Comparison of ENCODE assay signal across 31 cellular contexts in genomic region chr16:2783581-2784375, GRCh38. TPM values are rescaled to one million over a fixed set of nuclear protein-coding genes. Genes with fewer than 3 reads are reported as not detected.
DNase-seq lines count a peak whose midpoint lies in the region; ATAC-seq and TF ChIP-seq lines count a peak whose summit lies in the region.
"Had no signal": no experiment of that assay in that cellular context is flagged by ENCODE, and none has a peak within 500 bp of the region (broad histone marks: within the 10 kb centered on the region; RNA-seq: fewer than 3 reads in every experiment).

No MANE protein-coding gene starts in this region.

- no peaks in the 10 kb centered on the region for H3K27me3 ChIP-seq in Caco-2 (replicated peaks; ENCODE audit: control insufficient read depth, insufficient read depth, low read length)
- H3K27me3 ChIP-seq in neuronal stem cell (ENCODE audit: control insufficient read depth in 3 of 3, insufficient read depth in 3 of 3, low read depth in 1 of 3, low read length in 3 of 3): peaks cover 0 to 8% (median 0%) of the 10 kb centered on the region in 3 experiments

- no peaks in the 10 kb centered on the region for H3K79me1 ChIP-seq in neuronal stem cell (ENCODE audit: low read depth, low read length)

- H3K9ac ChIP-seq in neuronal stem cell (ENCODE audit: low read depth, low read length, poor library complexity): no peak overlapping the region

- H3K18ac ChIP-seq in neuronal stem cell (ENCODE audit: low read length): no peak overlapping the region

- H3K4ac ChIP-seq in neuronal stem cell (ENCODE audit: low read length): no peak overlapping the region

- H2AFZ ChIP-seq in neuronal stem cell (ENCODE audit: low read length): no peak overlapping the region

- no peak overlapping the region for H4K8ac ChIP-seq in neuronal stem cell (ENCODE audit: low read depth, low read length)

- H3K27ac ChIP-seq in neuronal stem cell (replicated peaks; ENCODE audit: low read length): no peak overlapping the region
- H3K27ac ChIP-seq: 22Rv1, body of pancreas, gastroesophageal sphincter, left lung, prostate gland, tibial artery, WERI-Rb-1 had no signal

- intact Hi-C loops in activated CD8-positive, alpha-beta T cell treated with anti-CD3 and anti-CD28 coated beads for 36 hours (cut with micrococcal nuclease): no loop called here
- intact Hi-C loops in Caco-2 (cut with micrococcal nuclease; ENCODE audit: unreplicated experiment): loop anchor here (1.0 to 2.0 kb wide), 2 partner anchors 39 to 85 kb away; no protein-coding TSS in a partner anchor

- H3K36me3 Mint-ChIP-seq in activated CD8-positive, alpha-beta T cell treated with anti-CD3 and anti-CD28 coated beads for 36 hours (ENCODE audit: low read depth): peaks cover under 1% of the 10 kb centered on the region
- H3K36me3 Mint-ChIP-seq in activated CD8-positive, alpha-beta T cell treated with anti-CD3 and anti-CD28 coated beads, Interleukin-2, amount 10 ng/mL, durations not matched to agents 7 days and 5 days (ENCODE audit: low read depth): no peaks in the 10 kb centered on the region
- no peaks in the 10 kb centered on the region for H3K36me3 Mint-ChIP-seq in Caco-2 (ENCODE audit: insufficient read depth, unreplicated experiment)
- no peaks in the 10 kb centered on the region for H3K36me3 Mint-ChIP-seq in activated naive CD8-positive, alpha-beta T cell treated with anti-CD3 and anti-CD28 coated beads, Interleukin-2, amount 50 U/mL, for 24 hours (ENCODE audit: low read depth)

- no peak overlapping the region for H3K4me3 ChIP-seq in Caco-2 (ENCODE audit: low read depth, low read length)
- no peak overlapping the region for H3K4me3 ChIP-seq in neuronal stem cell (ENCODE audit: low read length in 2 of 2)
- H3K4me3 ChIP-seq: body of pancreas, gastroesophageal sphincter, left lung, prostate gland, smooth muscle cell, tibial artery had no signal

- H3K4me2 ChIP-seq in neuronal stem cell (ENCODE audit: insufficient read depth, low read length, poor library complexity, severe bottlenecking): no peak overlapping the region
- H3K4me2 ChIP-seq: smooth muscle cell had no signal

- H2BK12ac ChIP-seq in neuronal stem cell (ENCODE audit: low read length): no peak overlapping the region

- no peak for TF ChIP-seq CTCF in activated CD8-positive, alpha-beta T cell treated with anti-CD3 and anti-CD28 coated beads for 36 hours (IDR thresholded peaks at IDR 0.05)
- no peak for TF ChIP-seq CTCF in Caco-2 (IDR thresholded peaks at IDR 0.05; ENCODE audit: insufficient read depth in 1 of 2, low read depth in 1 of 2, low read length in 1 of 2, severe bottlenecking in 1 of 2, unreplicated experiment in 1 of 2)

- H3K27ac Mint-ChIP-seq in activated CD8-positive, alpha-beta T cell treated with anti-CD3 and anti-CD28 coated beads for 36 hours: no peak overlapping the region
- H3K27ac Mint-ChIP-seq in activated CD8-positive, alpha-beta T cell treated with anti-CD3 and anti-CD28 coated beads, Interleukin-2, amount 10 ng/mL, durations not matched to agents 7 days and 5 days: no peak overlapping the region
- H3K27ac Mint-ChIP-seq in Caco-2 (ENCODE audit: unreplicated experiment): peak overlapping the region; percentile 59
- H3K27ac Mint-ChIP-seq in activated naive CD8-positive, alpha-beta T cell treated with anti-CD3 and anti-CD28 coated beads, Interleukin-2, amount 50 U/mL, for 24 hours: no peak overlapping the region
- H3K27ac Mint-ChIP-seq: activated CD4-positive, alpha-beta memory T cell treated with anti-CD3 and anti-CD28 coated beads, Interleukin-2, amount 10 ng/mL, durations not matched to agents 7 days and 5 days had no signal

- no CpG with 5 or more reads among the region's 15 CpGs for WGBS in neuronal stem cell (ENCODE audit: extremely low coverage in 2 of 2, insufficient read length in 2 of 2, insufficient replicate concordance in 1 of 2), 2 donors

- POLR2A ChIA-PET in activated CD8-positive, alpha-beta T cell treated with anti-CD3 and anti-CD28 coated beads for 36 hours (lab: Charles Lee): interaction anchor here (0.9 to 3.2 kb wide), 6 partner anchors 10 to 122 kb away, joined by 3 to 20 read pairs (median 5); no protein-coding TSS in a partner anchor
- POLR2A ChIA-PET in activated CD8-positive, alpha-beta T cell treated with anti-CD3 and anti-CD28 coated beads, Interleukin-2, amount 10 ng/mL, durations not matched to agents 7 days and 5 days (lab: Charles Lee): interaction anchor here (0.9 to 1.0 kb wide), 2 partner anchors 31 to 84 kb away, joined by 4 to 5 read pairs; no protein-coding TSS in a partner anchor
- POLR2A ChIA-PET in Caco-2 (lab: Charles Lee): no interaction called here

- peak overlapping the region; percentile 10 for H2BK5ac ChIP-seq in neuronal stem cell (ENCODE audit: low read length)

- H3K23ac ChIP-seq in neuronal stem cell (ENCODE audit: low read depth, low read length, poor library complexity): no peak overlapping the region

- H3K27me3 Mint-ChIP-seq in activated CD8-positive, alpha-beta T cell treated with anti-CD3 and anti-CD28 coated beads for 36 hours: peaks cover 2% of the 10 kb centered on the region
- H3K27me3 Mint-ChIP-seq in activated CD8-positive, alpha-beta T cell treated with anti-CD3 and anti-CD28 coated beads, Interleukin-2, amount 10 ng/mL, durations not matched to agents 7 days and 5 days (ENCODE audit: low read depth): peaks cover 6% of the 10 kb centered on the region
- H3K27me3 Mint-ChIP-seq in Caco-2 (ENCODE audit: insufficient read depth, unreplicated experiment): no peaks in the 10 kb centered on the region
- H3K27me3 Mint-ChIP-seq in activated naive CD8-positive, alpha-beta T cell treated with anti-CD3 and anti-CD28 coated beads, Interleukin-2, amount 50 U/mL, for 24 hours: peaks cover 9% of the 10 kb centered on the region

- H3K9me3 Mint-ChIP-seq in activated CD8-positive, alpha-beta T cell treated with anti-CD3 and anti-CD28 coated beads for 36 hours: no peaks in the 10 kb centered on the region
- H3K9me3 Mint-ChIP-seq in activated CD8-positive, alpha-beta T cell treated with anti-CD3 and anti-CD28 coated beads, Interleukin-2, amount 10 ng/mL, durations not matched to agents 7 days and 5 days (ENCODE audit: insufficient read depth): no peaks in the 10 kb centered on the region
- H3K9me3 Mint-ChIP-seq in Caco-2 (ENCODE audit: unreplicated experiment): no peaks in the 10 kb centered on the region
- H3K9me3 Mint-ChIP-seq in activated naive CD8-positive, alpha-beta T cell treated with anti-CD3 and anti-CD28 coated beads, Interleukin-2, amount 50 U/mL, for 24 hours: no peaks in the 10 kb centered on the region
- H3K9me3 Mint-ChIP-seq: activated CD4-positive, alpha-beta memory T cell treated with anti-CD3 and anti-CD28 coated beads, Interleukin-2, amount 10 ng/mL, durations not matched to agents 7 days and 5 days had no signal

- no peak overlapping the region for H2BK120ac ChIP-seq in neuronal stem cell (ENCODE audit: low read depth, low read length)

- no TSS peak for BruUV-seq in Caco-2 (replicated peaks; lab: Mats Ljungman, UMichigan)

- H3K4me1 Mint-ChIP-seq in activated CD8-positive, alpha-beta T cell treated with anti-CD3 and anti-CD28 coated beads for 36 hours (ENCODE audit: low read depth): peaks cover 14% of the 10 kb centered on the region
- H3K4me1 Mint-ChIP-seq in activated CD8-positive, alpha-beta T cell treated with anti-CD3 and anti-CD28 coated beads, Interleukin-2, amount 10 ng/mL, durations not matched to agents 7 days and 5 days (ENCODE audit: low read depth): peaks cover 26% of the 10 kb centered on the region
- peaks cover 6% of the 10 kb centered on the region for H3K4me1 Mint-ChIP-seq in Caco-2 (ENCODE audit: low read depth, unreplicated experiment)
- peaks cover 10% of the 10 kb centered on the region for H3K4me1 Mint-ChIP-seq in activated naive CD8-positive, alpha-beta T cell treated with anti-CD3 and anti-CD28 coated beads, Interleukin-2, amount 50 U/mL, for 24 hours

- H4K91ac ChIP-seq in neuronal stem cell (ENCODE audit: low read depth, low read length, poor library complexity): no peak overlapping the region

- H3K36me3 ChIP-seq in Caco-2 (ENCODE audit: control insufficient read depth, insufficient read depth, low read length) (no peaks in the 10 kb centered on the region), neuronal stem cell (replicated peaks in 1 of 2; ENCODE audit: control insufficient read depth in 2 of 2, insufficient read depth in 2 of 2, low read length in 2 of 2) (peaks cover 0 to 3% of the 10 kb centered on the region in 2 donors)
- H3K36me3 ChIP-seq: gastroesophageal sphincter, left lung, prostate gland, tibial artery, WERI-Rb-1 had no signal

- H3K9me3 ChIP-seq in Caco-2 (no peaks in the 10 kb centered on the region), neuronal stem cell (replicated peaks in 1 of 2; ENCODE audit: control insufficient read depth in 2 of 2, insufficient read depth in 1 of 2, low read depth in 1 of 2, low read length in 2 of 2) (no peaks in the 10 kb centered on the region)
- H3K9me3 ChIP-seq: body of pancreas, gastroesophageal sphincter, left lung, prostate gland, tibial artery had no signal

- H3K14ac ChIP-seq in neuronal stem cell (ENCODE audit: low read length): no peak overlapping the region

- CTCF ChIA-PET in activated CD8-positive, alpha-beta T cell treated with anti-CD3 and anti-CD28 coated beads for 36 hours (lab: Charles Lee): interaction anchor here (0.8 to 3.0 kb wide), 9 partner anchors 8 to 136 kb away, joined by 3 to 14 read pairs (median 4); no protein-coding TSS in a partner anchor
- CTCF ChIA-PET in activated CD8-positive, alpha-beta T cell treated with anti-CD3 and anti-CD28 coated beads, Interleukin-2, amount 10 ng/mL, durations not matched to agents 7 days and 5 days (lab: Charles Lee): interaction anchor here (1.3 kb wide), 2 partner anchors 17 to 143 kb away, joined by 3 to 4 read pairs; no protein-coding TSS in a partner anchor
- CTCF ChIA-PET in Caco-2 (lab: Charles Lee): interaction anchor here (0.6 to 1.0 kb wide), 2 partner anchors 38 to 46 kb away, joined by 3 to 4 read pairs; partner anchors contain the start of gene ZG16B

- peak overlapping the region; percentile 90 for H2AK5ac ChIP-seq in neuronal stem cell (ENCODE audit: low read depth, low read length)

- peak overlapping the region; percentile 89 for H2BK15ac ChIP-seq in neuronal stem cell (ENCODE audit: low read length)

- H3K4me1 ChIP-seq in Caco-2: peaks cover 3% of the 10 kb centered on the region
- H3K4me1 ChIP-seq in neuronal stem cell (ENCODE audit: control insufficient read depth in 2 of 2, insufficient read depth in 1 of 2, low read depth in 1 of 2, low read length in 2 of 2): peaks cover 4 to 8% of the 10 kb centered on the region in 2 donors
- H3K4me1 ChIP-seq: prostate gland had no signal

- ATAC-seq in activated CD8-positive, alpha-beta T cell treated with anti-CD3 and anti-CD28 coated beads for 36 hours: no peak
- no peak for ATAC-seq in activated CD8-positive, alpha-beta T cell treated with anti-CD3 and anti-CD28 coated beads, Interleukin-2, amount 10 ng/mL, durations not matched to agents 7 days and 5 days
- ATAC-seq in activated naive CD8-positive, alpha-beta T cell treated with anti-CD3 and anti-CD28 coated beads, Interleukin-2, amount 50 U/mL, for 24 hours: no peak
- no peak for ATAC-seq in GM21825 (IDR thresholded peaks at IDR 0.05; ENCODE audit: unreplicated experiment)
- no peak for ATAC-seq in HG03521 (IDR thresholded peaks at IDR 0.05; ENCODE audit: unreplicated experiment)
- ATAC-seq: body of pancreas, gastroesophageal sphincter had no signal

- DNase-seq in activated CD8-positive, alpha-beta T cell treated with anti-CD3 and anti-CD28 coated beads for 36 hours: no peak
- DNase-seq in activated CD8-positive, alpha-beta T cell treated with anti-CD3 and anti-CD28 coated beads, Interleukin-2, amount 10 ng/mL, durations not matched to agents 7 days and 5 days: no peak
- DNase-seq in Caco-2 (no peak), neuronal stem cell (ENCODE audit: low spot score) (no peak)
- DNase-seq in activated naive CD8-positive, alpha-beta T cell treated with anti-CD3 and anti-CD28 coated beads, Interleukin-2, amount 50 U/mL, for 24 hours: no peak
- DNase-seq in activated CD4-positive, alpha-beta T cell treated with anti-CD3 and anti-CD28 coated beads for 48 hours: no peak
- DNase-seq: activated CD4-positive, alpha-beta memory T cell treated with anti-CD3 and anti-CD28 coated beads, Interleukin-2, amount 10 ng/mL, durations not matched to agents 7 days and 5 days; activated gamma-delta T cell; body of pancreas; dermis blood vessel endothelial cell; DMS153; Karpas-422; NCI-H1092; NCI-H2081; NCI-H524; SHP77 treated with DMSO at 0.1 percent for 48 hours; stimulated activated CD8-positive, alpha-beta memory T cell treated with anti-CD3 and anti-CD28 coated beads, Interleukin-4, amount 100 ng/mL, for 48 hours; tibial artery; WERI-Rb-1 had no signal

- H3K4me3 Mint-ChIP-seq in activated CD8-positive, alpha-beta T cell treated with anti-CD3 and anti-CD28 coated beads for 36 hours: peak overlapping the region; percentile 51
- no peak overlapping the region for H3K4me3 Mint-ChIP-seq in activated CD8-positive, alpha-beta T cell treated with anti-CD3 and anti-CD28 coated beads, Interleukin-2, amount 10 ng/mL, durations not matched to agents 7 days and 5 days
- H3K4me3 Mint-ChIP-seq in Caco-2 (ENCODE audit: unreplicated experiment): no peak overlapping the region
- peak overlapping the region; percentile 21 for H3K4me3 Mint-ChIP-seq in activated naive CD8-positive, alpha-beta T cell treated with anti-CD3 and anti-CD28 coated beads, Interleukin-2, amount 50 U/mL, for 24 hours

RNA-seq across cellular contexts. Expression of gene PRSS33, which starts 3.6 kb away (rescaled TPM):
- under 1 TPM in 1 of 2 experiments, not detected in 1; 0.29 TPM for total RNA-seq in activated CD8-positive, alpha-beta T cell treated with anti-CD3 and anti-CD28 coated beads for 36 hours
- not detected for total RNA-seq in activated CD8-positive, alpha-beta T cell treated with anti-CD3 and anti-CD28 coated beads, Interleukin-2, amount 10 ng/mL, durations not matched to agents 7 days and 5 days
- total RNA-seq in Caco-2 (2022): not detected in 2 replicates
- polyA plus RNA-seq in neuronal stem cell (2013, experiment 1 of 2): 2.3 TPM
- polyA plus RNA-seq in neuronal stem cell (2013, experiment 2 of 2): 2.2 TPM
- total RNA-seq: activated CD4-positive, alpha-beta memory T cell treated with anti-CD3 and anti-CD28 coated beads, Interleukin-2, amount 10 ng/mL, durations not matched to agents 7 days and 5 days; body of pancreas; dermis blood vessel endothelial cell; epithelial cell of proximal tubule; gastroesophageal sphincter; left lung; myocyte; prostate gland; smooth muscle cell; T-helper 1 cell treated with Interleukin-12 subunit alpha and Interleukin-12 subunit beta and Interleukin-4 antibody, amounts not matched to agents 30 ng/mL and 1 ng/mL, for 36 hours had no signal
- polyA plus RNA-seq: BJ, smooth muscle cell had no signal

RNA-seq across cellular contexts. Expression of gene ELOB, which starts 6.7 kb away (rescaled TPM):
- 100 to 1,000 TPM; 174 to 178 TPM for total RNA-seq in activated CD8-positive, alpha-beta T cell treated with anti-CD3 and anti-CD28 coated beads for 36 hours
- 100 to 1,000 TPM; 163 to 182 TPM for total RNA-seq in activated CD8-positive, alpha-beta T cell treated with anti-CD3 and anti-CD28 coated beads, Interleukin-2, amount 10 ng/mL, durations not matched to agents 7 days and 5 days
- total RNA-seq in Caco-2 (2022): 175 and 184 TPM in 2 replicates
- 177 TPM for polyA plus RNA-seq in neuronal stem cell (2013, experiment 1 of 2)
- polyA plus RNA-seq in neuronal stem cell (2013, experiment 2 of 2): 174 TPM

RNA-seq across cellular contexts. Expression of gene PRSS41, which starts 14.5 kb away (rescaled TPM):
- total RNA-seq in activated CD8-positive, alpha-beta T cell treated with anti-CD3 and anti-CD28 coated beads for 36 hours: not detected
- not detected for total RNA-seq in activated CD8-positive, alpha-beta T cell treated with anti-CD3 and anti-CD28 coated beads, Interleukin-2, amount 10 ng/mL, durations not matched to agents 7 days and 5 days
- not detected in 2 replicates for total RNA-seq in Caco-2 (2022)
- not detected for polyA plus RNA-seq in neuronal stem cell (2013, experiment 1 of 2)
- not detected for polyA plus RNA-seq in neuronal stem cell (2013, experiment 2 of 2)
- total RNA-seq: activated CD4-positive, alpha-beta memory T cell treated with anti-CD3 and anti-CD28 coated beads, Interleukin-2, amount 10 ng/mL, durations not matched to agents 7 days and 5 days; body of pancreas; dermis blood vessel endothelial cell; epithelial cell of proximal tubule; gastroesophageal sphincter; HT-29; left lung; myocyte; prostate gland; smooth muscle cell; T-helper 1 cell treated with Interleukin-12 subunit alpha and Interleukin-12 subunit beta and Interleukin-4 antibody, amounts not matched to agents 30 ng/mL and 1 ng/mL, for 36 hours had no signal
- polyA plus RNA-seq: BJ, smooth muscle cell had no signal

RNA-seq across cellular contexts. Expression of gene SRRM2, which starts 31.3 kb away (rescaled TPM):
- 100 to 1,000 TPM; 518 to 561 TPM for total RNA-seq in activated CD8-positive, alpha-beta T cell treated with anti-CD3 and anti-CD28 coated beads for 36 hours
- total RNA-seq in activated CD8-positive, alpha-beta T cell treated with anti-CD3 and anti-CD28 coated beads, Interleukin-2, amount 10 ng/mL, durations not matched to agents 7 days and 5 days: 100 to 1,000 TPM; 501 to 511 TPM
- 332 and 382 TPM in 2 replicates for total RNA-seq in Caco-2 (2022)
- polyA plus RNA-seq in neuronal stem cell (2013, experiment 1 of 2): 516 TPM
- polyA plus RNA-seq in neuronal stem cell (2013, experiment 2 of 2): 512 TPM

RNA-seq across cellular contexts. Expression of gene PRSS21, which starts 33.3 kb away (rescaled TPM):
- 10 to 100 TPM; 11.3 to 12.5 TPM for total RNA-seq in activated CD8-positive, alpha-beta T cell treated with anti-CD3 and anti-CD28 coated beads for 36 hours
- total RNA-seq in activated CD8-positive, alpha-beta T cell treated with anti-CD3 and anti-CD28 coated beads, Interleukin-2, amount 10 ng/mL, durations not matched to agents 7 days and 5 days: 1 to 10 TPM; 5.2 to 6.0 TPM
- not detected in 2 replicates for total RNA-seq in Caco-2 (2022)
- not detected for polyA plus RNA-seq in neuronal stem cell (2013, experiment 1 of 2)
- not detected for polyA plus RNA-seq in neuronal stem cell (2013, experiment 2 of 2)
- total RNA-seq: gastroesophageal sphincter, HT-29, myocyte, smooth muscle cell had no signal
- polyA plus RNA-seq: smooth muscle cell had no signal

Comparison
In these comparisons a context has a peak if more than half of its experiments do, and no peak if none do; other contexts are left out.
1. H3K4me3 Mint-ChIP-seq: peak in activated CD8-positive, alpha-beta T cell treated with anti-CD3 and anti-CD28 coated beads for 36 hours (single experiment) and activated naive CD8-positive, alpha-beta T cell treated with anti-CD3 and anti-CD28 coated beads, Interleukin-2, amount 50 U/mL, for 24 hours (single experiment); none in activated CD8-positive, alpha-beta T cell treated with anti-CD3 and anti-CD28 coated beads, Interleukin-2, amount 10 ng/mL, durations not matched to agents 7 days and 5 days (single experiment) and Caco-2 (single experiment).